In genomic region chr17:219696-220095, GRCh38 we compare ENCODE assay signal across 25 cellular contexts. TPM values are rescaled to one million over a fixed set of nuclear protein-coding genes. Genes with fewer than 3 reads are reported as not detected.
"Had no signal": no experiment of that assay in that cellular context is flagged by ENCODE, and none has a peak within 500 bp of the region (broad histone marks: within the 10 kb centered on the region; RNA-seq: fewer than 3 reads in every experiment).

No MANE protein-coding gene starts in this region.

- H3K4me3 Mint-ChIP-seq: activated CD4-positive, alpha-beta T cell treated with anti-CD3 and anti-CD28 coated beads for 36 hours; activated naive CD8-positive, alpha-beta T cell treated with anti-CD3 and anti-CD28 coated beads, Interleukin-2, amount 10 ng/mL, durations not matched to agents 7 days and 5 days; brain; endodermal cell; immature natural killer cell; nephron; T-helper 2 cell treated with Interferon-gamma antibody and Interleukin-4, amounts not matched to agents 5 μg/mL and 100 μg/mL, for 36 hours had no signal

- H3K4me3 ChIP-seq: ascending aorta, cardiac muscle cell, coronary artery, left lung, ovary, psoas muscle, testis, transverse colon had no signal

- H3K27ac Mint-ChIP-seq: activated CD4-positive, alpha-beta T cell treated with anti-CD3 and anti-CD28 coated beads for 36 hours; activated naive CD8-positive, alpha-beta T cell treated with anti-CD3 and anti-CD28 coated beads, Interleukin-2, amount 10 ng/mL, durations not matched to agents 7 days and 5 days; brain; endodermal cell; immature natural killer cell; nephron; T-helper 2 cell treated with Interferon-gamma antibody and Interleukin-4, amounts not matched to agents 5 μg/mL and 100 μg/mL, for 36 hours had no signal

- H3K27me3 Mint-ChIP-seq: activated CD4-positive, alpha-beta T cell treated with anti-CD3 and anti-CD28 coated beads for 36 hours; activated naive CD8-positive, alpha-beta T cell treated with anti-CD3 and anti-CD28 coated beads, Interleukin-2, amount 10 ng/mL, durations not matched to agents 7 days and 5 days; brain had no signal

- H3K27me3 ChIP-seq: ascending aorta, cardiac muscle cell, left lung, ovary, testis, transverse colon had no signal

- H3K4me1 ChIP-seq: ascending aorta, psoas muscle, testis had no signal

- H3K27ac ChIP-seq: ascending aorta, cardiac muscle cell, coronary artery, left lung, ovary, psoas muscle, testis, transverse colon had no signal

- DNase-seq: activated CD4-positive, alpha-beta T cell treated with anti-CD3 and anti-CD28 coated beads for 36 hours; activated CD4-positive, CD25-positive, alpha-beta regulatory T cell; activated effector memory CD4-positive, alpha-beta T cell treated with Interleukin-2 at 50 U/mL for 16 hours; activated naive CD4-positive, alpha-beta T cell treated with Interleukin-2 at 50 U/mL for 16 hours; activated naive CD8-positive, alpha-beta T cell treated with anti-CD3 and anti-CD28 coated beads, Interleukin-2, amount 10 ng/mL, durations not matched to agents 7 days and 5 days; endodermal cell; foreskin fibroblast; hypothalamus; immature natural killer cell; mammary epithelial cell; psoas muscle; stimulated activated CD4-positive, alpha-beta T cell treated with anti-CD3 and anti-CD28 coated beads, Interleukin-2, amount 100 ng/mL, for 48 hours; stimulated activated naive CD4-positive, alpha-beta T cell treated with Interleukin-2 at 50 U/mL for 16 hours; T-helper 1 cell; testis; transverse colon had no signal

- ATAC-seq: activated CD4-positive, alpha-beta T cell treated with anti-CD3 and anti-CD28 coated beads for 36 hours; esophagus mucosa; left lung; psoas muscle had no signal

- H3K36me3 Mint-ChIP-seq: activated naive CD8-positive, alpha-beta T cell treated with anti-CD3 and anti-CD28 coated beads, Interleukin-2, amount 10 ng/mL, durations not matched to agents 7 days and 5 days; brain; immature natural killer cell had no signal

- H3K36me3 ChIP-seq: ascending aorta, cardiac muscle cell, left lung, ovary, transverse colon had no signal

- H3K9me3 ChIP-seq: ascending aorta, left lung, ovary, psoas muscle, testis, transverse colon had no signal

- H3K9me3 Mint-ChIP-seq: activated naive CD8-positive, alpha-beta T cell treated with anti-CD3 and anti-CD28 coated beads, Interleukin-2, amount 10 ng/mL, durations not matched to agents 7 days and 5 days; endodermal cell; immature natural killer cell; nephron; T-helper 2 cell treated with Interferon-gamma antibody and Interleukin-4, amounts not matched to agents 5 μg/mL and 100 μg/mL, for 36 hours had no signal

- H3K4me1 Mint-ChIP-seq: activated CD4-positive, alpha-beta T cell treated with anti-CD3 and anti-CD28 coated beads for 36 hours; activated naive CD8-positive, alpha-beta T cell treated with anti-CD3 and anti-CD28 coated beads, Interleukin-2, amount 10 ng/mL, durations not matched to agents 7 days and 5 days; brain; nephron had no signal

RNA-seq across cellular contexts. Expression of gene DOC2B, which starts 38.2 kb away (rescaled TPM):
- total RNA-seq: activated naive CD8-positive, alpha-beta T cell treated with anti-CD3 and anti-CD28 coated beads, Interleukin-2, amount 10 ng/mL, durations not matched to agents 7 days and 5 days had no signal
- polyA plus RNA-seq: immature natural killer cell, mammary epithelial cell had no signal
